28 cellular contexts compared by ENCODE assay signal in the genomic region with DNA sequence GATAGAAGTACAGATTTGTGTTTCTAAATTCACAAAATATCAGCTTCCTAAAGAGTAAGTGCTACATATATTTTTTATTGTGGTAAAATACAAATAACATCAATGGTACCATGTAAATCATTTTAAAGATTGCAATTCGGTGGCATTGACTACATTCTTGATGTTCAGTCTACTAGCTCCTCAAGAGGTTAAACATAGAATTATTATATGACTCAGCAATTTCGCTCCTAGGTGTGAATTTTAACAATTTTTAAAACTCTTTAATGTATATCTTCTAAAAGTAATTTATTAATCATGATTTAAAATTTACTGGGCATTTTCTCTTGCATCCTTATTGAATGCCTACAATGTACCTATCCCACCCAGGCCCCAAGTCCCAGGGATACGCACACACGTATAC. TPM values are rescaled to one million over a fixed set of nuclear protein-coding genes. Genes with fewer than 3 reads are reported as not detected.
DNase-seq lines count a peak whose midpoint lies in the region; ATAC-seq, FAIRE-seq and TF ChIP-seq lines count a peak whose summit lies in the region.
"Had no signal": no experiment of that assay in that cellular context is flagged by ENCODE, and none has a peak within 500 bp of the region (broad histone marks: within the 10 kb centered on the region; RNA-seq: fewer than 3 reads in every experiment).

No MANE protein-coding gene starts in this region.

- H4K8ac ChIP-seq in mesendoderm (ENCODE audit: low read depth, low read length), result no peak overlapping the region

- TF ChIP-seq CTCF in HepG2 (CRISPR knock-in tag; IDR thresholded peaks at IDR 0.05) (no peak), right lobe of liver (IDR thresholded peaks at IDR 0.05) (no peak), GM23338 (conservative IDR thresholded peaks at IDR 0.05; ENCODE audit: low read depth in 2 of 2) (no peak), K562 (IDR thresholded peaks at IDR 0.05 in 2 of 3, conservative IDR thresholded peaks at IDR 0.05 in 1 of 3; ENCODE audit: insufficient read depth in 2 of 3, low read depth in 1 of 3, low read length in 3 of 3) (no peak)

- BruUV-seq in HepG2 (replicated peaks; lab: Mats Ljungman, UMichigan) (no TSS peak), K562 (replicated peaks; lab: Mats Ljungman, UMichigan) (no TSS peak)

- H3K79me1 ChIP-seq in mesendoderm (ENCODE audit: low read length), result no peaks in the 10 kb centered on the region

- H3K27ac Mint-ChIP-seq in GM23338, result 0 out of 2 replicates have a peak overlapping the region, but pooled peaks have one; percentile 23
- H3K27ac Mint-ChIP-seq: CD4-positive, alpha-beta memory T cell; CD4-positive, CD25-positive, alpha-beta regulatory T cell; CD8-positive, alpha-beta memory T cell had no signal

- H4K5ac ChIP-seq in mesendoderm (ENCODE audit: low read length), result no peak overlapping the region

- FAIRE-seq in HepG2 (lab: Jason Lieb, UNC) (no peak), K562 (lab: Jason Lieb, UNC) (no peak)
- FAIRE-seq: G401.6, GM12891, GM18507 had no signal

- CTCF ChIA-PET in HepG2 (lab: Yijun Ruan, JAX; ENCODE audit: low intra/inter-chr PET ratio, low total read pairs), result no interaction called here
- CTCF ChIA-PET in K562 (lab: Yijun Ruan, JAX; ENCODE audit: low intra/inter-chr PET ratio), result no interaction called here

- H3F3A ChIP-seq in GM23338 (replicated peaks; ENCODE audit: low read depth), result no peaks in the 10 kb centered on the region

- H3K9ac ChIP-seq in HepG2 (ENCODE audit: insufficient read depth, low read depth, low read length) (no peak overlapping the region), K562 (ENCODE audit: insufficient read depth in 1 of 2, low read depth in 2 of 2, low read length in 2 of 2) (no peak overlapping the region), mesendoderm (ENCODE audit: low read length) (no peak overlapping the region)
- H3K9ac ChIP-seq: BLaER1 had no signal

- H3K23ac ChIP-seq in mesendoderm (ENCODE audit: low read length), result no peak overlapping the region

- WGBS in HepG2 (ENCODE audit: low lambda C conversion rate), result 14% methylated on average over 4 of the region's 4 CpGs
- WGBS in right lobe of liver (ENCODE audit: insufficient coverage, low coverage, low lambda C conversion rate, missing lambda C conversion rate), result 39% methylated on average over 3 of the region's 4 CpGs
- WGBS in K562 (ENCODE audit: insufficient coverage, low coverage, missing lambda C conversion rate), result 0% methylated on average over 4 of the region's 4 CpGs
- no CpG with 5 or more reads among the region's 4 CpGs for WGBS in mesendoderm (ENCODE audit: extremely low coverage, insufficient coverage, low lambda C conversion rate)

- no peak overlapping the region for H2AK5ac ChIP-seq in mesendoderm (ENCODE audit: low read length)

- H3K27me3 Mint-ChIP-seq in GM23338 (ENCODE audit: insufficient read depth, low read depth, poor library complexity), result peaks cover 2% of the 10 kb centered on the region

- no peaks in the 10 kb centered on the region for H3K9me3 Mint-ChIP-seq in GM23338
- H3K9me3 Mint-ChIP-seq: CD4-positive, alpha-beta memory T cell; CD4-positive, CD25-positive, alpha-beta regulatory T cell had no signal

- TF ChIP-seq POLR2A in HepG2 (IDR thresholded peaks at IDR 0.05; ENCODE audit: insufficient read depth in 1 of 2, low read depth in 2 of 2, low read length in 2 of 2) (no peak), right lobe of liver (IDR thresholded peaks at IDR 0.05) (no peak), K562 (conservative IDR thresholded peaks at IDR 0.05) (no peak)

- no peaks in the 10 kb centered on the region for H3K9me2 ChIP-seq in GM23338 (ENCODE audit: insufficient read depth)

- no peaks in the 10 kb centered on the region for H3K4me1 ChIP-seq in HepG2 (ENCODE audit: insufficient read depth, low read length)
- no peaks in the 10 kb centered on the region for H3K4me1 ChIP-seq in right lobe of liver
- H3K4me1 ChIP-seq in GM23338 (ENCODE audit: insufficient read depth), result no peaks in the 10 kb centered on the region
- H3K4me1 ChIP-seq in K562 (replicated peaks in 1 of 2; ENCODE audit: control insufficient read depth in 2 of 2, insufficient read depth in 2 of 2, low read length in 2 of 2), result no peaks in the 10 kb centered on the region
- H3K4me1 ChIP-seq in mesendoderm (ENCODE audit: control insufficient read depth, low read depth, low read length), result peaks cover 3% of the 10 kb centered on the region

- H3K4ac ChIP-seq in mesendoderm (ENCODE audit: low read depth, low read length), result no peak overlapping the region

- no peaks in the 10 kb centered on the region for H3K9me3 ChIP-seq in HepG2 (ENCODE audit: low read length)
- no peaks in the 10 kb centered on the region for H3K9me3 ChIP-seq in right lobe of liver
- no peaks in the 10 kb centered on the region for H3K9me3 ChIP-seq in K562 (replicated peaks; ENCODE audit: control insufficient read depth, insufficient read depth, low read depth, low read length)
- H3K9me3 ChIP-seq: BE2C, BLaER1 had no signal

- H3K36me3 ChIP-seq in HepG2 (replicated peaks in 1 of 2; ENCODE audit: control insufficient read depth in 1 of 2, insufficient read depth in 2 of 2, low read length in 2 of 2), result no peaks in the 10 kb centered on the region
- H3K36me3 ChIP-seq in right lobe of liver, result no peaks in the 10 kb centered on the region
- no peaks in the 10 kb centered on the region for H3K36me3 ChIP-seq in GM23338 (ENCODE audit: insufficient read depth)
- no peaks in the 10 kb centered on the region for H3K36me3 ChIP-seq in K562 (ENCODE audit: control insufficient read depth, insufficient read depth, low read length)
- no peaks in the 10 kb centered on the region for H3K36me3 ChIP-seq in mesendoderm (ENCODE audit: control insufficient read depth, insufficient read depth, low read length)
- H3K36me3 ChIP-seq: BLaER1 had no signal

- H3K27ac ChIP-seq in HepG2 (ENCODE audit: extremely low read length, insufficient read depth, low read length), result no peak overlapping the region
- no peak overlapping the region for H3K27ac ChIP-seq in right lobe of liver
- no peak overlapping the region for H3K27ac ChIP-seq in GM23338 (ENCODE audit: low read depth)
- H3K27ac ChIP-seq in K562 (ENCODE audit: extremely low read depth, low read depth, low read length), result no peak overlapping the region
- H3K27ac ChIP-seq in mesendoderm (ENCODE audit: low read depth, low read length), result no peak overlapping the region
- H3K27ac ChIP-seq: 22Rv1, BLaER1 had no signal

- no peak for TF ChIP-seq RAD21 in HepG2 (CRISPR knock-in tag; IDR thresholded peaks at IDR 0.05)
- TF ChIP-seq RAD21 in K562 (CRISPR knock-in tag; conservative IDR thresholded peaks at IDR 0.05 in 1 of 2, IDR thresholded peaks at IDR 0.05 in 1 of 2), result no peak

- no peak for ATAC-seq in HepG2
- no peak for ATAC-seq in right lobe of liver
- ATAC-seq in GM23338, result no peak
- ATAC-seq in K562, result no peak
- ATAC-seq in GM18502 (IDR thresholded peaks at IDR 0.05; ENCODE audit: poor library complexity, unreplicated experiment), result no peak
- no peak for ATAC-seq in GM21367 (IDR thresholded peaks at IDR 0.05; ENCODE audit: unreplicated experiment)

- DNase-seq in HepG2 (ENCODE audit: low spot score), result no peak
- DNase-seq in right lobe of liver, result no peak
- no peak for DNase-seq in GM23338 (ENCODE audit: low spot score)
- no peak for DNase-seq in K562 (ENCODE audit: extremely low read depth in 1 of 4, low spot score in 3 of 4)
- no peak for DNase-seq in mesendoderm
- no peak for DNase-seq in NCI-H524 (lab: John Stamatoyannopoulos, UW)
- DNase-seq: ACHN; BE2C; C1 segment of cervical spinal cord; CD4-positive, alpha-beta memory T cell; CD4-positive, CD25-positive, alpha-beta regulatory T cell; CD8-positive, alpha-beta memory T cell; COR-L47; DMS 273 treated with DMSO at 0.1 percent for 48 hours; DMS153; DMS53; DMS79; DND-41; EL; GF-D8 had no signal

- in situ Hi-C loops in HepG2 (cut with HindIII; ENCODE audit: extremely low pct_ligation_motif_present, low pct_unique_long_range_greater_than_20kb), result no loop called here
- in situ Hi-C loops in K562 (cut with MboI), result no loop called here

- H3K4me3 Mint-ChIP-seq in GM23338, result no peak overlapping the region
- H3K4me3 Mint-ChIP-seq: CD4-positive, alpha-beta memory T cell; CD4-positive, CD25-positive, alpha-beta regulatory T cell; CD8-positive, alpha-beta memory T cell had no signal

- H3K36me3 Mint-ChIP-seq in GM23338 (ENCODE audit: low read depth), result no peaks in the 10 kb centered on the region
- H3K36me3 Mint-ChIP-seq: CD14-positive monocyte; CD4-positive, alpha-beta memory T cell; CD4-positive, CD25-positive, alpha-beta regulatory T cell; CD8-positive, alpha-beta memory T cell had no signal

- H3K79me2 ChIP-seq in HepG2 (ENCODE audit: insufficient read depth, low read length) (no peaks in the 10 kb centered on the region), GM23338 (replicated peaks; ENCODE audit: insufficient read depth) (no peaks in the 10 kb centered on the region), K562 (ENCODE audit: control insufficient read depth, insufficient read depth, low read length) (no peaks in the 10 kb centered on the region), mesendoderm (ENCODE audit: control insufficient read depth, insufficient read depth, low read length) (no peaks in the 10 kb centered on the region)

- H2BK5ac ChIP-seq in mesendoderm (ENCODE audit: low read length), result peak overlapping the region; percentile 40

- H3K4me2 ChIP-seq in HepG2 (ENCODE audit: low read depth, low read length) (no peak overlapping the region), GM23338 (no peak overlapping the region), K562 (ENCODE audit: insufficient read depth, low read length) (no peak overlapping the region), mesendoderm (ENCODE audit: low read length) (no peak overlapping the region)
- H3K4me2 ChIP-seq: BLaER1 had no signal

- H2BK15ac ChIP-seq in mesendoderm (replicated peaks; ENCODE audit: low read depth), result no peak overlapping the region

- POLR2A ChIA-PET in HepG2 (lab: Yijun Ruan, JAX), result no interaction called here
- POLR2A ChIA-PET in K562 (lab: Yijun Ruan, JAX), result no interaction called here

- no peaks in the 10 kb centered on the region for H4K20me1 ChIP-seq in HepG2 (ENCODE audit: insufficient read depth, low read length)
- no peaks in the 10 kb centered on the region for H4K20me1 ChIP-seq in GM23338 (replicated peaks; ENCODE audit: insufficient read depth)
- 0 out of 2 replicates have a peak, but pooled peaks cover 6% of the 10 kb centered on the region for H4K20me1 ChIP-seq in K562 (replicated peaks; ENCODE audit: control insufficient read depth, insufficient read depth, low read length)
- H4K20me1 ChIP-seq: BLaER1 had no signal

- peaks cover 3% of the 10 kb centered on the region; the same call in 2 of the 3 replicates for H3K4me1 Mint-ChIP-seq in GM23338
- H3K4me1 Mint-ChIP-seq: CD14-positive monocyte; CD4-positive, alpha-beta memory T cell; CD4-positive, CD25-positive, alpha-beta regulatory T cell; CD8-positive, alpha-beta memory T cell had no signal

- intact Hi-C loops in HepG2 (cut with micrococcal nuclease; ENCODE audit: unreplicated experiment), result no loop called here
- intact Hi-C loops in right lobe of liver (cut with DNase I), result no loop called here
- intact Hi-C loops in K562 (cut with micrococcal nuclease), result no loop called here

- H2AFZ ChIP-seq in HepG2 (ENCODE audit: low read length), result no peak overlapping the region
- no peak overlapping the region; the same call in 1 of the 2 replicates for H2AFZ ChIP-seq in GM23338
- no peak overlapping the region for H2AFZ ChIP-seq in K562 (ENCODE audit: low read depth, low read length)

- H3K9me1 ChIP-seq in K562 (ENCODE audit: control insufficient read depth, insufficient read depth, low read length), result no peaks in the 10 kb centered on the region

- TF ChIP-seq EP300 in HepG2 (IDR thresholded peaks at IDR 0.05; ENCODE audit: low read depth in 2 of 2, low read length in 2 of 2), result no peak
- no peak for TF ChIP-seq EP300 in HepG2 (CRISPR knock-in tag; IDR thresholded peaks at IDR 0.05; ENCODE audit: borderline replicate concordance)
- no peak for TF ChIP-seq EP300 in K562 (IDR thresholded peaks at IDR 0.05; ENCODE audit: low read length)

- no peak overlapping the region for H2BK120ac ChIP-seq in mesendoderm (ENCODE audit: low read depth, low read length)

- no peak overlapping the region for H3K18ac ChIP-seq in mesendoderm (ENCODE audit: low read length)

- H3K4me3 ChIP-seq in HepG2 (replicated peaks in 1 of 3; ENCODE audit: insufficient read depth in 1 of 3, low read depth in 2 of 3, low read length in 3 of 3) (no peak overlapping the region), right lobe of liver (no peak overlapping the region), GM23338 (no peak overlapping the region), K562 (no peak overlapping the region), mesendoderm (ENCODE audit: low read length) (no peak overlapping the region)
- H3K4me3 ChIP-seq: BLaER1 had no signal

- H3K27me3 ChIP-seq in HepG2 (ENCODE audit: control insufficient read depth in 1 of 2, insufficient read depth in 2 of 2, low read length in 2 of 2) (peaks cover 3 to 46% of the 10 kb centered on the region in 2 experiments; a peak in 4 of 5 replicates), right lobe of liver (no peaks in the 10 kb centered on the region), GM23338 (ENCODE audit: insufficient read depth) (no peaks in the 10 kb centered on the region), K562 (ENCODE audit: control insufficient read depth in 2 of 2, insufficient read depth in 2 of 2, low read length in 2 of 2) (peaks cover 4 to 21% of the 10 kb centered on the region in 2 experiments; a peak in 3 of 5 replicates), mesendoderm (ENCODE audit: insufficient read depth, low read length, poor library complexity) (no peaks in the 10 kb centered on the region)
- H3K27me3 ChIP-seq: BE2C, BLaER1 had no signal

- H3K56ac ChIP-seq in mesendoderm (ENCODE audit: low read length), result no peak overlapping the region

RNA-seq across cellular contexts. Expression of a gene that starts 29.8 kb away (rescaled TPM):
- total RNA-seq in HepG2 (2016; rRNA removed; fragmentation: Illumina TruSeq; extraction: Trizol), result 6.5 and 7.5 TPM in 2 replicates
- total RNA-seq in HepG2 (2016; cell fraction: cytosol; rRNA removed; fragmentation: Illumina TruSeq; extraction: Trizol; ENCODE audit: low read depth), result 1.1 and 1.7 TPM in 2 replicates
- total RNA-seq in HepG2 (2016; cell fraction: insoluble cytoplasmic fraction; rRNA removed; fragmentation: Illumina TruSeq; extraction: Trizol), result 6.6 and 7.4 TPM in 2 replicates
- 2.5 and 2.8 TPM in 2 replicates for total RNA-seq in HepG2 (2016; cell fraction: membrane; rRNA removed; fragmentation: Illumina TruSeq; extraction: Trizol)
- 3.5 and 4.5 TPM in 2 replicates for total RNA-seq in HepG2 (2016; cell fraction: nucleus; rRNA removed; fragmentation: Illumina TruSeq; extraction: Trizol)
- polyA plus RNA-seq in HepG2 (2011; rRNA removed), result 10.6 and 17.5 TPM in 2 replicates
- 12.2 and 13.8 TPM in 2 replicates for polyA plus RNA-seq in HepG2 (2011; cell fraction: cytosol; rRNA removed)
- polyA plus RNA-seq in HepG2 (2011; cell fraction: nucleus; rRNA removed), result 8.3 and 11.0 TPM in 2 replicates
- polyA plus RNA-seq in HepG2 (2012), result 7.5 and 8.1 TPM in 2 replicates
- polyA plus RNA-seq in HepG2 (2016; cell fraction: cytosol; fragmentation: Illumina TruSeq; extraction: Trizol; ENCODE audit: low read depth), result 1.2 and 1.9 TPM in 2 replicates
- polyA plus RNA-seq in HepG2 (2016; cell fraction: insoluble cytoplasmic fraction; fragmentation: Illumina TruSeq; extraction: Trizol; ENCODE audit: low read depth), result 8.9 and 10.5 TPM in 2 replicates
- 1.7 and 2.1 TPM in 2 replicates for polyA plus RNA-seq in HepG2 (2016; cell fraction: membrane; fragmentation: Illumina TruSeq; extraction: Trizol; ENCODE audit: low read depth)
- polyA plus RNA-seq in HepG2 (2016; cell fraction: nucleus; fragmentation: Illumina TruSeq; extraction: Trizol; ENCODE audit: insufficient read depth, low read depth), result 5.1 and 5.6 TPM in 2 replicates
- polyA minus RNA-seq in HepG2 (2011; rRNA and poly(A)+ RNA removed; ENCODE audit: low replicate concordance), result 18.8 and 54.6 TPM in 2 replicates
- polyA minus RNA-seq in HepG2 (2011; cell fraction: cytosol; rRNA and poly(A)+ RNA removed), result 4.9 and 5.5 TPM in 2 replicates
- polyA minus RNA-seq in HepG2 (2011; cell fraction: nucleus; rRNA and poly(A)+ RNA removed), result 6.3 and 12.1 TPM in 2 replicates
- 10 to 100 TPM; 19.2 to 23.0 (median 22.5) TPM for total RNA-seq in right lobe of liver
- not detected in 2 replicates for total RNA-seq in GM23338 (2014; rRNA removed; shearing (Covaris generic))
- polyA plus RNA-seq in GM23338 (2016; fragmentation: Nextera tagmentation; extraction: Ambion mirVana), result not detected in 2 replicates
- total RNA-seq in K562 (2011; cell fraction: chromatin; rRNA removed; ENCODE audit: low replicate concordance), result not detected in 2 replicates
- not detected in 2 replicates for total RNA-seq in K562 (2011; cell fraction: nucleolus; rRNA removed)
- total RNA-seq in K562 (2011; cell fraction: nucleoplasm; rRNA removed), result not detected in 2 replicates
- total RNA-seq in K562 (2014; rRNA removed), result not detected in 2 replicates
- not detected in 2 replicates for total RNA-seq in K562 (2014; rRNA removed; fragmentation: Illumina TruSeq; extraction: Trizol)
- 0.25 TPM in 1 of 2 replicates, not detected in the other for total RNA-seq in K562 (2015; rRNA removed; fragmentation: Illumina TruSeq; extraction: Trizol)
- total RNA-seq in K562 (2021), result 0.29 TPM in 1 of 2 replicates, not detected in the other
- not detected in 2 replicates for polyA plus RNA-seq in K562 (2011; rRNA removed)
- not detected in 2 replicates for polyA plus RNA-seq in K562 (2011; cell fraction: cytosol; rRNA removed)
- not detected in 2 replicates for polyA plus RNA-seq in K562 (2011; cell fraction: nucleus; rRNA removed)
- 0.22 TPM in 1 of 2 replicates, not detected in the other for polyA plus RNA-seq in K562 (2012)
- not detected in 2 replicates for polyA plus RNA-seq in K562 (2014; fragmentation: Illumina TruSeq; extraction: Trizol)
- under 1 TPM in 1 of 2 experiments, not detected in 1; 0.06 TPM for polyA plus RNA-seq in K562 (2014; fragmentation: Nextera tagmentation; extraction: Ambion mirVana)
- polyA plus RNA-seq in K562 (2014; rRNA removed), result not detected in 2 replicates
- polyA minus RNA-seq in K562 (2011; rRNA and poly(A)+ RNA removed), result not detected in 2 replicates
- polyA minus RNA-seq in K562 (2011; cell fraction: cytosol; rRNA and poly(A)+ RNA removed), result not detected in 2 replicates
- not detected in 2 replicates for polyA minus RNA-seq in K562 (2011; cell fraction: nucleus; rRNA and poly(A)+ RNA removed)
- polyA plus RNA-seq in mesendoderm (2013, experiment 1 of 2), result 0.03 TPM
- polyA plus RNA-seq in mesendoderm (2013, experiment 2 of 2), result 0.04 TPM
